In the genomic region with DNA sequence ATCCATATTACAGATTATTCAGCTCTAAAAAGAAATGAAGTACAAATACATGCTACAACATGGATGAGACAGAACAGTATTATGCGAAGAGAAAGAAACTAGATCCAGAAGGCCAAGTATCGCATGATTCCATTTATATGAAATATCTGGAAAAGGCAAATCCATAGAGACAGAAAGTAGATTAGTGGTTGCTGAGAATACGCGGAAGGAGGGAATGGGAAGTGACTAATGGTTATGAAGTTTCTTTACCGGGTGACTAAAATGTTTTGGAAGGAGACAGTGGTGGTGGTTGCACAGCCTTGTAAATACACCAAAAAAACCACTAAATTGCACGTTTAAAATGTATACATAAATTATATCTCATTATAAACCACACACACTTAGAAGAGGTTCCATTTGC, we compare ENCODE assay signal across 15 cellular contexts. TPM values are rescaled to one million over a fixed set of nuclear protein-coding genes. Genes with fewer than 3 reads are reported as not detected.
DNase-seq lines count a peak whose midpoint lies in the region; ATAC-seq and TF ChIP-seq lines count a peak whose summit lies in the region.
"Had no signal": no experiment of that assay in that cellular context is flagged by ENCODE, and none has a peak within 500 bp of the region (broad histone marks: within the 10 kb centered on the region; RNA-seq: fewer than 3 reads in every experiment).

No MANE protein-coding gene starts in this region.

- TF ChIP-seq CTCF in right atrium auricular region (IDR thresholded peaks at IDR 0.05), result no peak
- no peak for TF ChIP-seq CTCF in fibroblast of pulmonary artery (IDR thresholded peaks at IDR 0.05; ENCODE audit: low read length, missing control alignments)
- TF ChIP-seq CTCF in endodermal cell (conservative IDR thresholded peaks at IDR 0.05), result no peak

- intact Hi-C loops in Right ventricle myocardium superior (cut with DNase I), result loop anchor here (10.0 kb wide), 1 partner anchor 54 kb away; no protein-coding TSS in a partner anchor

- no peaks in the 10 kb centered on the region for H3K27me3 ChIP-seq in right atrium auricular region
- H3K27me3 ChIP-seq in endodermal cell (ENCODE audit: control insufficient read depth, insufficient read depth, low read length, poor library complexity, severe bottlenecking), result no peaks in the 10 kb centered on the region
- H3K27me3 ChIP-seq: transverse colon had no signal

- peaks cover 62% of the 10 kb centered on the region for H3K36me3 ChIP-seq in right atrium auricular region
- H3K36me3 ChIP-seq in endodermal cell (ENCODE audit: control insufficient read depth, insufficient read depth, low read length), result peaks cover 84% of the 10 kb centered on the region

- H3K9ac ChIP-seq in endodermal cell (ENCODE audit: extremely low read depth, low read length, poor library complexity, severe bottlenecking), result no peak overlapping the region

- ATAC-seq in Right ventricle myocardium superior (ENCODE audit: poor library complexity) (peak; percentile 69), SK-N-SH treated with all-trans-retinoic acid at 6 μM for 48 hours (peak; percentile 91), GM21723 (IDR thresholded peaks at IDR 0.05; ENCODE audit: unreplicated experiment) (no peak)
- ATAC-seq: A549 had no signal

- H3K4me3 ChIP-seq in right atrium auricular region (no peak overlapping the region), fibroblast of pulmonary artery (replicated peaks; ENCODE audit: low read depth, low read length) (peak overlapping the region; percentile 34), endodermal cell (ENCODE audit: low read length) (no peak overlapping the region)
- H3K4me3 ChIP-seq: A549, transverse colon had no signal

- H3K9me3 Mint-ChIP-seq in endodermal cell, result no peaks in the 10 kb centered on the region
- H3K9me3 Mint-ChIP-seq: nephron had no signal

- 93 to 97% methylated on average over 5 to 6 of the region's 6 CpGs for WGBS in endodermal cell (ENCODE audit: insufficient coverage in 1 of 2, insufficient read length in 1 of 2), 2 experiments

- peaks cover 50% of the 10 kb centered on the region for H3K36me3 Mint-ChIP-seq in endodermal cell (ENCODE audit: low read depth)

- H3K9me3 ChIP-seq in right atrium auricular region, result no peaks in the 10 kb centered on the region
- H3K9me3 ChIP-seq in endodermal cell (ENCODE audit: control insufficient read depth, low read length), result no peaks in the 10 kb centered on the region
- H3K9me3 ChIP-seq: A549, transverse colon had no signal

- H3K4me1 Mint-ChIP-seq in endodermal cell, result no peaks in the 10 kb centered on the region
- H3K4me1 Mint-ChIP-seq: nephron had no signal

- H3K4me3 Mint-ChIP-seq in endodermal cell, result no peak overlapping the region
- H3K4me3 Mint-ChIP-seq: nephron had no signal

- H3K27ac Mint-ChIP-seq in endodermal cell, result no peak overlapping the region
- H3K27ac Mint-ChIP-seq: nephron had no signal

- H3K4me1 ChIP-seq in right atrium auricular region (no peaks in the 10 kb centered on the region), endodermal cell (ENCODE audit: control insufficient read depth, insufficient read depth, low read length) (no peaks in the 10 kb centered on the region)
- H3K4me1 ChIP-seq: A549 had no signal

- no peaks in the 10 kb centered on the region for H3K27me3 Mint-ChIP-seq in endodermal cell (ENCODE audit: insufficient read depth)

- H3K27ac ChIP-seq in right atrium auricular region (peak overlapping the region in 1 of 2 donors; percentile 29), endodermal cell (ENCODE audit: low read depth, low read length) (no peak overlapping the region)
- H3K27ac ChIP-seq: A549, transverse colon, WERI-Rb-1 had no signal

- DNase-seq in Right ventricle myocardium superior (no peak), right atrium auricular region (ENCODE audit: low spot score) (no peak), fibroblast of pulmonary artery (ENCODE audit: low read depth) (peak; percentile 78), NCI-H2196 treated with DMSO at 0.1 percent for 48 hours (lab: John Stamatoyannopoulos, UW; ENCODE audit: unreplicated experiment) (no peak), endodermal cell (no peak)
- DNase-seq in stimulated activated CD8-positive, alpha-beta memory T cell treated with anti-CD3 and anti-CD28 coated beads, Interleukin-4, amount 100 ng/mL, for 48 hours, result no peak
- DNase-seq: DND-41, NCI-H510A, transverse colon, WERI-Rb-1 had no signal

TF ChIP-seq in SK-N-SH treated with all-trans-retinoic acid at 6 μM for 48 hours, 23 proteins besides CTCF, POLR2A, EP300 and RAD21:
- no peak for TF ChIP-seq GLIS3 (CRISPR knock-in tag; IDR thresholded peaks at IDR 0.05)
- no peak for TF ChIP-seq RARB (CRISPR knock-in tag; IDR thresholded peaks at IDR 0.05)
- TF ChIP-seq, protein P1, sequence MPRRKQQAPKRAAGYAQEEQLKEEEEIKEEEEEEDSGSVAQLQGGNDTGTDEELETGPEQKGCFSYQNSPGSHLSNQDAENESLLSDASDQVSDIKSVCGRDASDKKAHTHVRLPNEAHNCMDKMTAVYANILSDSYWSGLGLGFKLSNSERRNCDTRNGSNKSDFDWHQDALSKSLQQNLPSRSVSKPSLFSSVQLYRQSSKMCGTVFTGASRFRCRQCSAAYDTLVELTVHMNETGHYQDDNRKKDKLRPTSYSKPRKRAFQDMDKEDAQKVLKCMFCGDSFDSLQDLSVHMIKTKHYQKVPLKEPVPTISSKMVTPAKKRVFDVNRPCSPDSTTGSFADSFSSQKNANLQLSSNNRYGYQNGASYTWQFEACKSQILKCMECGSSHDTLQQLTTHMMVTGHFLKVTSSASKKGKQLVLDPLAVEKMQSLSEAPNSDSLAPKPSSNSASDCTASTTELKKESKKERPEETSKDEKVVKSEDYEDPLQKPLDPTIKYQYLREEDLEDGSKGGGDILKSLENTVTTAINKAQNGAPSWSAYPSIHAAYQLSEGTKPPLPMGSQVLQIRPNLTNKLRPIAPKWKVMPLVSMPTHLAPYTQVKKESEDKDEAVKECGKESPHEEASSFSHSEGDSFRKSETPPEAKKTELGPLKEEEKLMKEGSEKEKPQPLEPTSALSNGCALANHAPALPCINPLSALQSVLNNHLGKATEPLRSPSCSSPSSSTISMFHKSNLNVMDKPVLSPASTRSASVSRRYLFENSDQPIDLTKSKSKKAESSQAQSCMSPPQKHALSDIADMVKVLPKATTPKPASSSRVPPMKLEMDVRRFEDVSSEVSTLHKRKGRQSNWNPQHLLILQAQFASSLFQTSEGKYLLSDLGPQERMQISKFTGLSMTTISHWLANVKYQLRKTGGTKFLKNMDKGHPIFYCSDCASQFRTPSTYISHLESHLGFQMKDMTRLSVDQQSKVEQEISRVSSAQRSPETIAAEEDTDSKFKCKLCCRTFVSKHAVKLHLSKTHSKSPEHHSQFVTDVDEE (CRISPR knock-in tag; IDR thresholded peaks at IDR 0.05), result no peak
- no peak for TF ChIP-seq BACH2 (CRISPR knock-in tag; IDR thresholded peaks at IDR 0.05; ENCODE audit: borderline replicate concordance)
- TF ChIP-seq ZNF8 (CRISPR knock-in tag; IDR thresholded peaks at IDR 0.05), result no peak
- no peak for TF ChIP-seq ZC3H10 (CRISPR knock-in tag; IDR thresholded peaks at IDR 0.05)
- no peak for TF ChIP-seq ESRRG (CRISPR knock-in tag; IDR thresholded peaks at IDR 0.05)
- no peak for TF ChIP-seq ZFP30 (CRISPR knock-in tag; IDR thresholded peaks at IDR 0.05)
- TF ChIP-seq, protein P2, sequence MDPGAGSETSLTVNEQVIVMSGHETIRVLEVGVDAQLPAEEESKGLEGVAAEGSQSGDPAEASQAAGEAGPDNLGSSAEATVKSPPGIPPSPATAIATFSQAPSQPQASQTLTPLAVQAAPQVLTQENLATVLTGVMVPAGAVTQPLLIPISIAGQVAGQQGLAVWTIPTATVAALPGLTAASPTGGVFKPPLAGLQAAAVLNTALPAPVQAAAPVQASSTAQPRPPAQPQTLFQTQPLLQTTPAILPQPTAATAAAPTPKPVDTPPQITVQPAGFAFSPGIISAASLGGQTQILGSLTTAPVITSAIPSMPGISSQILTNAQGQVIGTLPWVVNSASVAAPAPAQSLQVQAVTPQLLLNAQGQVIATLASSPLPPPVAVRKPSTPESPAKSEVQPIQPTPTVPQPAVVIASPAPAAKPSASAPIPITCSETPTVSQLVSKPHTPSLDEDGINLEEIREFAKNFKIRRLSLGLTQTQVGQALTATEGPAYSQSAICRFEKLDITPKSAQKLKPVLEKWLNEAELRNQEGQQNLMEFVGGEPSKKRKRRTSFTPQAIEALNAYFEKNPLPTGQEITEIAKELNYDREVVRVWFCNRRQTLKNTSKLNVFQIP (CRISPR knock-in tag; IDR thresholded peaks at IDR 0.05; ENCODE audit: borderline replicate concordance, low read depth), result no peak
- TF ChIP-seq PPARA (CRISPR knock-in tag; IDR thresholded peaks at IDR 0.05; ENCODE audit: borderline replicate concordance), result no peak
- no peak for TF ChIP-seq ZFP3 (CRISPR knock-in tag; IDR thresholded peaks at IDR 0.05)
- TF ChIP-seq OSR1 (CRISPR knock-in tag; IDR thresholded peaks at IDR 0.05), result no peak
- TF ChIP-seq ZNF70 (CRISPR knock-in tag; IDR thresholded peaks at IDR 0.05), result no peak
- TF ChIP-seq TOX (CRISPR knock-in tag; IDR thresholded peaks at IDR 0.05; ENCODE audit: borderline replicate concordance), result no peak
- TF ChIP-seq ZNF565 (CRISPR knock-in tag; conservative IDR thresholded peaks at IDR 0.05; ENCODE audit: low read depth), result no peak
- TF ChIP-seq, protein P3, sequence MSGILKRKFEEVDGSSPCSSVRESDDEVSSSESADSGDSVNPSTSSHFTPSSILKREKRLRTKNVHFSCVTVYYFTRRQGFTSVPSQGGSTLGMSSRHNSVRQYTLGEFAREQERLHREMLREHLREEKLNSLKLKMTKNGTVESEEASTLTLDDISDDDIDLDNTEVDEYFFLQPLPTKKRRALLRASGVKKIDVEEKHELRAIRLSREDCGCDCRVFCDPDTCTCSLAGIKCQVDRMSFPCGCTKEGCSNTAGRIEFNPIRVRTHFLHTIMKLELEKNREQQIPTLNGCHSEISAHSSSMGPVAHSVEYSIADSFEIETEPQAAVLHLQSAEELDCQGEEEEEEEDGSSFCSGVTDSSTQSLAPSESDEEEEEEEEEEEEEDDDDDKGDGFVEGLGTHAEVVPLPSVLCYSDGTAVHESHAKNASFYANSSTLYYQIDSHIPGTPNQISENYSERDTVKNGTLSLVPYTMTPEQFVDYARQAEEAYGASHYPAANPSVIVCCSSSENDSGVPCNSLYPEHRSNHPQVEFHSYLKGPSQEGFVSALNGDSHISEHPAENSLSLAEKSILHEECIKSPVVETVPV (CRISPR knock-in tag; IDR thresholded peaks at IDR 0.05), result no peak
- TF ChIP-seq CSDC2 (CRISPR knock-in tag; IDR thresholded peaks at IDR 0.05), result no peak
- TF ChIP-seq SNAI2 (CRISPR knock-in tag; IDR thresholded peaks at IDR 0.05), result no peak

RNA-seq across cellular contexts. Expression of a gene that starts 12.5 kb away (rescaled TPM):
- total RNA-seq in Right ventricle myocardium superior, result 13.3 TPM
- total RNA-seq in right atrium auricular region, result 10 to 100 TPM; 10.2 to 21.0 TPM
- total RNA-seq in endodermal cell, result 10 to 100 TPM; 20.0 to 24.5 TPM
- 23.8 TPM for polyA plus RNA-seq in endodermal cell (2013, experiment 1 of 2)
- polyA plus RNA-seq in endodermal cell (2013, experiment 2 of 2), result 20.7 TPM

RNA-seq across cellular contexts. Expression of a gene that starts 26.0 kb away (rescaled TPM):
- total RNA-seq in Right ventricle myocardium superior, result not detected
- total RNA-seq in right atrium auricular region, result not detected
- total RNA-seq in endodermal cell, result not detected
- not detected for polyA plus RNA-seq in endodermal cell (2013, experiment 1 of 2)
- not detected for polyA plus RNA-seq in endodermal cell (2013, experiment 2 of 2)
- total RNA-seq: skeletal muscle tissue, transverse colon had no signal
- polyA plus RNA-seq: A549 had no signal
